In the genomic region with DNA sequence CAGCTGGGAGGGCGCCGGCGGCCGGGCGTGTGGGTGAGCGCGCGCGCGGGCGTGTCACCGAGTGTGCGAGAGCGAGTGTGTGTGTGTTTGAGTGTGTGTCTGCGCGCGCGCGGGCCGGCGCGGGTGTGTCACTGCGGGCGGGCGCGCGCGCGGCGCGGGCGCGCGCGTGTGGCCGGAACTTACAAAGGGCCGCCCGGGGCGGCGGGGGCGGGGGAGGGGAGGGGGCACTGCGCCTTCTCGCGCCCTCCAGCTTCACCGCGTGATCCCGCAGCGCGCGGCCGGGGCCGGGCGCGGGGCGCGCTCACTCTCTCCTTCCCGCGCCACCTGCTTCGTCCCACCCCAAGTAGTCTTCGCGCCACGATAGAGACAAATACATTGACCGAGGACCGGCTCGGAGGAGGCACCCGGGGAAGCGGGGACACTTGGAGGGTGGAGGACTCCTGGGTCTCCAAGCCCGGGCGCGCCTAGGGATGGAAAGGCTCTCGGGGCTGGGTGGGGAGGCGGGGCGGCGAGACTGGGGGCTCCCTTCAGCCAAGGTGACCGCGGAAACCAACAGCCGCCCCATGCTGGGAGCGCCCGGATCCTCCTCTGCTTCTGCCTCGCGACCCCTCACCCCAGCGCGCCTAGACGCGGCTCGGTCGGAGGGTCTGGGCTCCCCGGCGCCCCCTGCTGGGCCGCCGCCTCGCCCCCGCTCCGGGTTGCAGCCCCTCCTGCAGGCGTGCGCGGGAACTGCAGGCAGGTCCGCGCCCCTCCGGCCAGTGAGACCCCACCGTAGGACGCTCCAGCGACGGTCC, we compare ENCODE assay signal across 1 cellular context.
TF ChIP-seq lines count a peak whose summit lies in the region.

A gene with protein sequence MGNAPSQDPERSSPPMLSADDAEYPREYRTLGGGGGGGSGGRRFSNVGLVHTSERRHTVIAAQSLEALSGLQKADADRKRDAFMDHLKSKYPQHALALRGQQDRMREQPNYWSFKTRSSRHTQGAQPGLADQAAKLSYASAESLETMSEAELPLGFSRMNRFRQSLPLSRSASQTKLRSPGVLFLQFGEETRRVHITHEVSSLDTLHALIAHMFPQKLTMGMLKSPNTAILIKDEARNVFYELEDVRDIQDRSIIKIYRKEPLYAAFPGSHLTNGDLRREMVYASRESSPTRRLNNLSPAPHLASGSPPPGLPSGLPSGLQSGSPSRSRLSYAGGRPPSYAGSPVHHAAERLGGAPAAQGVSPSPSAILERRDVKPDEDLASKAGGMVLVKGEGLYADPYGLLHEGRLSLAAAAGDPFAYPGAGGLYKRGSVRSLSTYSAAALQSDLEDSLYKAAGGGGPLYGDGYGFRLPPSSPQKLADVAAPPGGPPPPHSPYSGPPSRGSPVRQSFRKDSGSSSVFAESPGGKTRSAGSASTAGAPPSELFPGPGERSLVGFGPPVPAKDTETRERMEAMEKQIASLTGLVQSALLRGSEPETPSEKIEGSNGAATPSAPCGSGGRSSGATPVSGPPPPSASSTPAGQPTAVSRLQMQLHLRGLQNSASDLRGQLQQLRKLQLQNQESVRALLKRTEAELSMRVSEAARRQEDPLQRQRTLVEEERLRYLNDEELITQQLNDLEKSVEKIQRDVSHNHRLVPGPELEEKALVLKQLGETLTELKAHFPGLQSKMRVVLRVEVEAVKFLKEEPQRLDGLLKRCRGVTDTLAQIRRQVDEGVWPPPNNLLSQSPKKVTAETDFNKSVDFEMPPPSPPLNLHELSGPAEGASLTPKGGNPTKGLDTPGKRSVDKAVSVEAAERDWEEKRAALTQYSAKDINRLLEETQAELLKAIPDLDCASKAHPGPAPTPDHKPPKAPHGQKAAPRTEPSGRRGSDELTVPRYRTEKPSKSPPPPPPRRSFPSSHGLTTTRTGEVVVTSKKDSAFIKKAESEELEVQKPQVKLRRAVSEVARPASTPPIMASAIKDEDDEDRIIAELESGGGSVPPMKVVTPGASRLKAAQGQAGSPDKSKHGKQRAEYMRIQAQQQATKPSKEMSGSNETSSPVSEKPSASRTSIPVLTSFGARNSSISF (minus strand): TSS at position 101 of the 794 bp plus-strand sequence. CDS start 247 bp downstream, outside the sequence.

TF ChIP-seq in HepG2, 621 proteins besides CTCF, POLR2A, EP300 and RAD21 (continued from another document and continues in another):
- TF ChIP-seq MTF1 (CRISPR knock-in tag; IDR thresholded peaks at IDR 0.05) (no peak; the same call in 1 of the 2 replicates), PLRG1 (conservative IDR thresholded peaks at IDR 0.05) (no peak), ZNF180 (CRISPR knock-in tag; IDR thresholded peaks at IDR 0.05; ENCODE audit: borderline replicate concordance, low read depth) (no peak), KLF16 (CRISPR knock-in tag; IDR thresholded peaks at IDR 0.05) (peak in 1 of 2 experiments; percentile 73; a peak in 1 of 4 replicates), ZSCAN22 (CRISPR knock-in tag; IDR thresholded peaks at IDR 0.05) (no peak), POLR2AphosphoS2 (IDR thresholded peaks at IDR 0.05; ENCODE audit: low read depth, low read length) (no peak), MYC (CRISPR knock-in tag; IDR thresholded peaks at IDR 0.05; ENCODE audit: borderline replicate concordance) (peak; percentile 86; the same call in 1 of the 2 replicates), ZNF292 (CRISPR knock-in tag; IDR thresholded peaks at IDR 0.05; ENCODE audit: borderline replicate concordance, low read depth) (0 out of 2 replicates have a peak, but pooled peaks have one; percentile 32), GMEB2 (CRISPR knock-in tag; IDR thresholded peaks at IDR 0.05; ENCODE audit: low read depth) (no peak), DNMT1 (CRISPR knock-in tag; IDR thresholded peaks at IDR 0.05) (no peak), SRY (CRISPR knock-in tag; IDR thresholded peaks at IDR 0.05) (no peak; the same call in 1 of the 2 replicates), STAT6 (CRISPR knock-in tag; IDR thresholded peaks at IDR 0.05; ENCODE audit: borderline replicate concordance) (no peak), ZBTB7A (CRISPR knock-in tag; IDR thresholded peaks at IDR 0.05) (peak; percentile 97; the same call in 1 of the 2 replicates), ZNF296 (CRISPR knock-in tag; conservative IDR thresholded peaks at IDR 0.05) (no peak), PPARG (CRISPR knock-in tag; conservative IDR thresholded peaks at IDR 0.05) (no peak; the same call in 1 of the 2 replicates), ZNF878 (CRISPR knock-in tag; IDR thresholded peaks at IDR 0.05) (no peak), ZNF557 (CRISPR knock-in tag; IDR thresholded peaks at IDR 0.05) (no peak), FOSL1 (CRISPR knock-in tag; IDR thresholded peaks at IDR 0.05; ENCODE audit: borderline replicate concordance) (no peak), NFKB2 (CRISPR knock-in tag; IDR thresholded peaks at IDR 0.05; ENCODE audit: borderline replicate concordance) (no peak), CHCHD3 (CRISPR knock-in tag; IDR thresholded peaks at IDR 0.05) (peak; percentile 56; the same call in 1 of the 2 replicates), HES4 (CRISPR knock-in tag; IDR thresholded peaks at IDR 0.05; ENCODE audit: borderline replicate concordance) (peak; percentile 72; the same call in 1 of the 2 replicates), RARG (CRISPR knock-in tag; IDR thresholded peaks at IDR 0.05; ENCODE audit: low read depth) (no peak), TMF1 (CRISPR knock-in tag; IDR thresholded peaks at IDR 0.05; ENCODE audit: low read depth) (peak; percentile 26; the same call in 1 of the 2 replicates), ZNF263 (CRISPR knock-in tag; IDR thresholded peaks at IDR 0.05) (peak; percentile 70), FOXA3 (CRISPR knock-in tag; IDR thresholded peaks at IDR 0.05) (peak; percentile 49; the same call in 1 of the 2 replicates), HMG20B (CRISPR knock-in tag; conservative IDR thresholded peaks at IDR 0.05) (no peak; the same call in 1 of the 2 replicates), SPEN (CRISPR knock-in tag; IDR thresholded peaks at IDR 0.05; ENCODE audit: low read depth) (peak; percentile 68; the same call in 1 of the 2 replicates), ZNF333 (CRISPR knock-in tag; IDR thresholded peaks at IDR 0.05; ENCODE audit: borderline replicate concordance) (peak; percentile 80; the same call in 1 of the 2 replicates), REPIN1 (CRISPR knock-in tag; IDR thresholded peaks at IDR 0.05; ENCODE audit: borderline replicate concordance, low read depth) (no peak), MAX (IDR thresholded peaks at IDR 0.05) (peak; percentile 78), HBP1 (CRISPR knock-in tag; IDR thresholded peaks at IDR 0.05; ENCODE audit: low read depth) (peak; percentile 79; the same call in 1 of the 2 replicates), HNRNPUL1 (IDR thresholded peaks at IDR 0.05; ENCODE audit: low read depth, low read length) (no peak), ZNF136 (CRISPR knock-in tag; IDR thresholded peaks at IDR 0.05; ENCODE audit: low read depth) (no peak), GLMP (CRISPR knock-in tag; IDR thresholded peaks at IDR 0.05; ENCODE audit: borderline replicate concordance) (no peak), ZFP90 (CRISPR knock-in tag; IDR thresholded peaks at IDR 0.05; ENCODE audit: borderline replicate concordance) (no peak; the same call in 1 of the 2 replicates)
- TF ChIP-seq, protein P1, sequence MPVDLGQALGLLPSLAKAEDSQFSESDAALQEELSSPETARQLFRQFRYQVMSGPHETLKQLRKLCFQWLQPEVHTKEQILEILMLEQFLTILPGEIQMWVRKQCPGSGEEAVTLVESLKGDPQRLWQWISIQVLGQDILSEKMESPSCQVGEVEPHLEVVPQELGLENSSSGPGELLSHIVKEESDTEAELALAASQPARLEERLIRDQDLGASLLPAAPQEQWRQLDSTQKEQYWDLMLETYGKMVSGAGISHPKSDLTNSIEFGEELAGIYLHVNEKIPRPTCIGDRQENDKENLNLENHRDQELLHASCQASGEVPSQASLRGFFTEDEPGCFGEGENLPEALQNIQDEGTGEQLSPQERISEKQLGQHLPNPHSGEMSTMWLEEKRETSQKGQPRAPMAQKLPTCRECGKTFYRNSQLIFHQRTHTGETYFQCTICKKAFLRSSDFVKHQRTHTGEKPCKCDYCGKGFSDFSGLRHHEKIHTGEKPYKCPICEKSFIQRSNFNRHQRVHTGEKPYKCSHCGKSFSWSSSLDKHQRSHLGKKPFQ (CRISPR knock-in tag; IDR thresholded peaks at IDR 0.05; ENCODE audit: insufficient replicate concordance) = no peak
- TF ChIP-seq, protein P2, sequence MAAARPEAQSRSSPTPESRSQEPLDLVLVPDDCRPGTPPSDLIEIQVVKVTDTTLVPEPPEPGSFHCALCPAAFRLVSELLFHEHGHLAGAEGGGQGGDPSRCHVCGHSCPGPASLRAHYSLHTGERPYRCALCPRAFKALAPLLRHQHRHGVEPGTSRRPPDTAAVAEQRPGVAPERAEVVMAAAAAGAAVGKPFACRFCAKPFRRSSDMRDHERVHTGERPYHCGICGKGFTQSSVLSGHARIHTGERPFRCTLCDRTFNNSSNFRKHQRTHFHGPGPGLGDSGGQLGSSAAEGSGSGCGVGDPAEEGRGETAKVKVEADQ (CRISPR knock-in tag; IDR thresholded peaks at IDR 0.05; ENCODE audit: borderline replicate concordance) = no peak; the same call in 1 of the 2 replicates
- TF ChIP-seq, protein P3, sequence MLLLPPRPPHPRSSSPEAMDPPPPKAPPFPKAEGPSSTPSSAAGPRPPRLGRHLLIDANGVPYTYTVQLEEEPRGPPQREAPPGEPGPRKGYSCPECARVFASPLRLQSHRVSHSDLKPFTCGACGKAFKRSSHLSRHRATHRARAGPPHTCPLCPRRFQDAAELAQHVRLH (CRISPR knock-in tag; IDR thresholded peaks at IDR 0.05; ENCODE audit: borderline replicate concordance, low read depth) = peak; percentile 99
- TF ChIP-seq, protein P4, sequence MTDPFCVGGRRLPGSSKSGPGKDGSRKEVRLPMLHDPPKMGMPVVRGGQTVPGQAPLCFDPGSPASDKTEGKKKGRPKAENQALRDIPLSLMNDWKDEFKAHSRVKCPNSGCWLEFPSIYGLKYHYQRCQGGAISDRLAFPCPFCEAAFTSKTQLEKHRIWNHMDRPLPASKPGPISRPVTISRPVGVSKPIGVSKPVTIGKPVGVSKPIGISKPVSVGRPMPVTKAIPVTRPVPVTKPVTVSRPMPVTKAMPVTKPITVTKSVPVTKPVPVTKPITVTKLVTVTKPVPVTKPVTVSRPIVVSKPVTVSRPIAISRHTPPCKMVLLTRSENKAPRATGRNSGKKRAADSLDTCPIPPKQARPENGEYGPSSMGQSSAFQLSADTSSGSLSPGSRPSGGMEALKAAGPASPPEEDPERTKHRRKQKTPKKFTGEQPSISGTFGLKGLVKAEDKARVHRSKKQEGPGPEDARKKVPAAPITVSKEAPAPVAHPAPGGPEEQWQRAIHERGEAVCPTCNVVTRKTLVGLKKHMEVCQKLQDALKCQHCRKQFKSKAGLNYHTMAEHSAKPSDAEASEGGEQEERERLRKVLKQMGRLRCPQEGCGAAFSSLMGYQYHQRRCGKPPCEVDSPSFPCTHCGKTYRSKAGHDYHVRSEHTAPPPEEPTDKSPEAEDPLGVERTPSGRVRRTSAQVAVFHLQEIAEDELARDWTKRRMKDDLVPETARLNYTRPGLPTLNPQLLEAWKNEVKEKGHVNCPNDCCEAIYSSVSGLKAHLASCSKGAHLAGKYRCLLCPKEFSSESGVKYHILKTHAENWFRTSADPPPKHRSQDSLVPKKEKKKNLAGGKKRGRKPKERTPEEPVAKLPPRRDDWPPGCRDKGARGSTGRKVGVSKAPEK (CRISPR knock-in tag; IDR thresholded peaks at IDR 0.05; ENCODE audit: borderline replicate concordance) = no peak
